ENCODE assay signal across 8 cellular contexts in genomic region chr5:10595678-10596309, GRCh38. TPM values are rescaled to one million over a fixed set of nuclear protein-coding genes. Genes with fewer than 3 reads are reported as not detected.
DNase-seq lines count a peak whose midpoint lies in the region; ATAC-seq and TF ChIP-seq lines count a peak whose summit lies in the region.

No MANE protein-coding gene starts in this region.

- no peak overlapping the region for H3K23ac ChIP-seq in neuronal stem cell (ENCODE audit: low read depth, low read length, poor library complexity)

- H3K36me3 Mint-ChIP-seq in T-helper 17 cell (ENCODE audit: low read depth), result peaks cover 2% of the 10 kb centered on the region
- no peaks in the 10 kb centered on the region for H3K36me3 Mint-ChIP-seq in osteocyte (ENCODE audit: unreplicated experiment)

- no peaks in the 10 kb centered on the region for H3K9me3 Mint-ChIP-seq in osteocyte (ENCODE audit: unreplicated experiment)

- no peak overlapping the region for H4K91ac ChIP-seq in neuronal stem cell (ENCODE audit: low read depth, low read length, poor library complexity)

- no peak overlapping the region for H2BK120ac ChIP-seq in neuronal stem cell (ENCODE audit: low read depth, low read length)

- no peak overlapping the region for H2BK15ac ChIP-seq in neuronal stem cell (ENCODE audit: low read length)

- H3K27me3 Mint-ChIP-seq in T-helper 17 cell (no peaks in the 10 kb centered on the region), osteocyte (ENCODE audit: unreplicated experiment) (no peaks in the 10 kb centered on the region)

- H3K14ac ChIP-seq in neuronal stem cell (ENCODE audit: low read length), result no peak overlapping the region

- H4K8ac ChIP-seq in neuronal stem cell (ENCODE audit: low read depth, low read length), result no peak overlapping the region

- H3K27ac ChIP-seq in effector memory CD4-positive, alpha-beta T cell (ENCODE audit: insufficient read depth, low read length, poor library complexity, severe bottlenecking), result no peak overlapping the region
- H3K27ac ChIP-seq in neuronal stem cell (replicated peaks; ENCODE audit: low read length), result no peak overlapping the region

- peak; percentile 94 for DNase-seq in DMS 273 (lab: John Stamatoyannopoulos, UW; ENCODE audit: unreplicated experiment)
- no peak for DNase-seq in T-helper 17 cell
- no peak for DNase-seq in effector memory CD4-positive, alpha-beta T cell
- DNase-seq in osteocyte (ENCODE audit: extremely low spot score, unreplicated experiment), result peak; percentile 84
- DNase-seq in neuronal stem cell (ENCODE audit: low spot score), result no peak
- DNase-seq in NOMO-1 treated with dmso at 0.1 percent for 144 hours (lab: John Stamatoyannopoulos, UW; ENCODE audit: unreplicated experiment), result no peak

- H3K36me3 ChIP-seq in effector memory CD4-positive, alpha-beta T cell (ENCODE audit: control insufficient read depth, insufficient read depth, low read length), result no peaks in the 10 kb centered on the region
- no peaks in the 10 kb centered on the region for H3K36me3 ChIP-seq in neuronal stem cell (replicated peaks in 1 of 2; ENCODE audit: control insufficient read depth in 2 of 2, insufficient read depth in 2 of 2, low read length in 2 of 2)

- H3K4me3 Mint-ChIP-seq in T-helper 17 cell, result peak overlapping the region; percentile 67
- H3K4me3 Mint-ChIP-seq in osteocyte (ENCODE audit: unreplicated experiment), result peak overlapping the region; percentile 44

- H3K27me3 ChIP-seq in effector memory CD4-positive, alpha-beta T cell (replicated peaks; ENCODE audit: control insufficient read depth, insufficient read depth, low read length, poor library complexity, severe bottlenecking), result no peaks in the 10 kb centered on the region
- H3K27me3 ChIP-seq in neuronal stem cell (ENCODE audit: control insufficient read depth in 3 of 3, insufficient read depth in 3 of 3, low read depth in 1 of 3, low read length in 3 of 3), result no peaks in the 10 kb centered on the region

- peaks cover 30% of the 10 kb centered on the region for H3K4me1 Mint-ChIP-seq in T-helper 17 cell
- H3K4me1 Mint-ChIP-seq in osteocyte (ENCODE audit: unreplicated experiment), result peaks cover 52% of the 10 kb centered on the region

- H2BK5ac ChIP-seq in neuronal stem cell (ENCODE audit: low read length), result no peak overlapping the region

- H3K27ac Mint-ChIP-seq in T-helper 17 cell (peak overlapping the region; percentile 72), osteocyte (ENCODE audit: unreplicated experiment) (peak overlapping the region; percentile 91)

- H3K4me3 ChIP-seq in effector memory CD4-positive, alpha-beta T cell (ENCODE audit: insufficient read depth, low read depth, low read length, poor library complexity, severe bottlenecking), result peak overlapping the region; percentile 26
- H3K4me3 ChIP-seq in neuronal stem cell (ENCODE audit: low read length in 2 of 2), result no peak overlapping the region

- H2AK5ac ChIP-seq in neuronal stem cell (ENCODE audit: low read depth, low read length), result no peak overlapping the region

- H3K9ac ChIP-seq in neuronal stem cell (ENCODE audit: low read depth, low read length, poor library complexity), result no peak overlapping the region

- H3K9me3 ChIP-seq in T-helper 17 cell (ENCODE audit: control insufficient read depth, low read length, poor library complexity, severe bottlenecking) (no peaks in the 10 kb centered on the region), neuronal stem cell (replicated peaks in 1 of 2; ENCODE audit: control insufficient read depth in 2 of 2, insufficient read depth in 1 of 2, low read depth in 1 of 2, low read length in 2 of 2) (peaks cover 0 to 5% of the 10 kb centered on the region in 2 donors)
- no peaks in the 10 kb centered on the region for H3K9me3 ChIP-seq in effector memory CD4-positive, alpha-beta T cell (ENCODE audit: control insufficient read depth, low read length)

- H3K4ac ChIP-seq in neuronal stem cell (ENCODE audit: low read length), result no peak overlapping the region

- ATAC-seq in HG02840 (IDR thresholded peaks at IDR 0.05; ENCODE audit: low FRiP score, unreplicated experiment) (peak; percentile 44), T-helper 17 cell (peak; percentile 45), HG03457 (IDR thresholded peaks at IDR 0.05; ENCODE audit: unreplicated experiment) (no peak)

- H3K4me1 ChIP-seq in effector memory CD4-positive, alpha-beta T cell (ENCODE audit: control insufficient read depth, insufficient read depth, low read length, poor library complexity, severe bottlenecking), result no peaks in the 10 kb centered on the region
- H3K4me1 ChIP-seq in neuronal stem cell (ENCODE audit: control insufficient read depth in 2 of 2, insufficient read depth in 1 of 2, low read depth in 1 of 2, low read length in 2 of 2), result peaks cover 2 to 4% of the 10 kb centered on the region in 2 donors

- no peak overlapping the region for H2BK12ac ChIP-seq in neuronal stem cell (ENCODE audit: low read length)

- H3K4me2 ChIP-seq in neuronal stem cell (ENCODE audit: insufficient read depth, low read length, poor library complexity, severe bottlenecking), result no peak overlapping the region

- H3K18ac ChIP-seq in neuronal stem cell (ENCODE audit: low read length), result no peak overlapping the region

- H2AFZ ChIP-seq in neuronal stem cell (ENCODE audit: low read length), result no peak overlapping the region

- TF ChIP-seq CTCF in osteocyte (IDR thresholded peaks at IDR 0.05), result no peak

- no CpG with 5 or more reads among the region's 8 CpGs for WGBS in neuronal stem cell (ENCODE audit: extremely low coverage in 2 of 2, insufficient read length in 2 of 2, insufficient replicate concordance in 1 of 2), 2 donors

- no peaks in the 10 kb centered on the region for H3K79me1 ChIP-seq in neuronal stem cell (ENCODE audit: low read depth, low read length)

RNA-seq across cellular contexts. Expression of gene ANKRD33B, which starts 31.9 kb away (rescaled TPM):
- total RNA-seq in T-helper 17 cell (10 to 100 TPM in 1 of 2 donors, 1 to 10 TPM in 1; 5.3 to 13.9 TPM), osteocyte (0.83 and 0.94 TPM in 2 replicates)
- 4.1 TPM for polyA plus RNA-seq in neuronal stem cell (2013, experiment 1 of 2)
- 4.5 TPM for polyA plus RNA-seq in neuronal stem cell (2013, experiment 2 of 2)

Comparison
In these comparisons a context has a peak if more than half of its experiments do, and no peak if none do; other contexts are left out.
1. DNase-seq: peak in DMS 273 (single experiment) and osteocyte (single experiment); none in T-helper 17 cell (0 of 3), effector memory CD4-positive, alpha-beta T cell (0 of 3), neuronal stem cell (single experiment) and NOMO-1 treated with dmso at 0.1 percent for 144 hours (single experiment).